In the genomic region with DNA sequence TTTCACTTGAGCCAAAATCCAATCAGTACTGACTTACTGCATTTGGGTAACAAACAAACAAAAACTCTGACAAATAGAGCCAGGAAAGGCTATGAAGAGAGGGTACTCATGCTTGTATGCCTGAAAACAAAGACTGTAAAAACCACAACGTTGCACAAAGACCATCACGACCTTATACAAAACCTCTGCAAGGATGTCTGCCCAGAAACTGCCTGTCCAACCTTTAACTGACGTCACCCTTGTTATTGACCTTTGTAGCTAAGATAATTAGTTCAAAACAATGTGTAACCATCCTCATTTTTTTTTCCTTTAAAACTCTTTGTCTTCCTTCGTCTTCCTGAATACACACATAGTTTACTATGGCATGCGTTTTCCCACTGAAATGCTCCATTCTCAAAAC, we compare ENCODE assay signal across 9 cellular contexts. TPM values are rescaled to one million over a fixed set of nuclear protein-coding genes. Genes with fewer than 3 reads are reported as not detected.
DNase-seq lines count a peak whose midpoint lies in the region; ATAC-seq, FAIRE-seq and TF ChIP-seq lines count a peak whose summit lies in the region.
"Had no signal": no experiment of that assay in that cellular context is flagged by ENCODE, and none has a peak within 500 bp of the region (broad histone marks: within the 10 kb centered on the region; RNA-seq: fewer than 3 reads in every experiment).

No MANE protein-coding gene starts in this region.

- H4K20me1 ChIP-seq in keratinocyte (ENCODE audit: control insufficient read depth, extremely low read depth, insufficient read depth, low read length), result peaks cover 20% of the 10 kb centered on the region

- H3K9me3 ChIP-seq in keratinocyte (ENCODE audit: control insufficient read depth, low read depth, low read length) (no peaks in the 10 kb centered on the region), subcutaneous abdominal adipose tissue (ENCODE audit: control insufficient read depth in 5 of 5, low read length in 5 of 5) (no peaks in the 10 kb centered on the region)
- H3K9me3 ChIP-seq: mucosa of descending colon had no signal

- H3K9ac ChIP-seq in keratinocyte (ENCODE audit: control insufficient read depth, extremely low read depth, insufficient read depth, low read length) (no peak overlapping the region), subcutaneous abdominal adipose tissue (ENCODE audit: low read length in 5 of 5) (no peak overlapping the region)

- H3K4me1 ChIP-seq in keratinocyte (ENCODE audit: control insufficient read depth, extremely low read depth, insufficient read depth, low read length) (peaks cover 11% of the 10 kb centered on the region), subcutaneous abdominal adipose tissue (ENCODE audit: control insufficient read depth in 5 of 5, insufficient read depth in 5 of 5, low read length in 5 of 5) (peaks cover 4 to 37% (median 30%) of the 10 kb centered on the region in 5 donors)

- no peaks in the 10 kb centered on the region for H3K9me1 ChIP-seq in keratinocyte (ENCODE audit: control insufficient read depth, extremely low read depth, insufficient read depth, low read length)

- ATAC-seq in activated T-cell treated with anti-CD3 and anti-CD28 coated beads, Interleukin-2, amount 50 U/mL, for 4 hours, result no peak
- no peak for ATAC-seq in activated CD8-positive, alpha-beta T cell treated with anti-CD3 and anti-CD28 coated beads, Interleukin-2, amount 10 ng/mL, durations not matched to agents 7 days and 5 days
- ATAC-seq in HG02642 (IDR thresholded peaks at IDR 0.05; ENCODE audit: poor library complexity, unreplicated experiment), result no peak

- no peaks in the 10 kb centered on the region for H3K9me3 Mint-ChIP-seq in activated T-cell treated with anti-CD3 and anti-CD28 coated beads, Interleukin-2, amount 50 U/mL, for 4 hours
- H3K9me3 Mint-ChIP-seq in activated CD8-positive, alpha-beta T cell treated with anti-CD3 and anti-CD28 coated beads, Interleukin-2, amount 10 ng/mL, durations not matched to agents 7 days and 5 days (ENCODE audit: insufficient read depth), result no peaks in the 10 kb centered on the region

- H3K27ac ChIP-seq in keratinocyte (ENCODE audit: control insufficient read depth, insufficient read depth, low read length), result no peak overlapping the region
- H3K27ac ChIP-seq in subcutaneous abdominal adipose tissue (ENCODE audit: low read depth, low read length), result peak overlapping the region; percentile 98

- POLR2A ChIA-PET in activated CD8-positive, alpha-beta T cell treated with anti-CD3 and anti-CD28 coated beads, Interleukin-2, amount 10 ng/mL, durations not matched to agents 7 days and 5 days (lab: Charles Lee), result interaction anchor here (1.0 kb wide), 1 partner anchor 18 kb away, joined by 7 read pairs; a partner anchor contains a TSS

- peaks cover 23% of the 10 kb centered on the region for H3K4me1 Mint-ChIP-seq in activated T-cell treated with anti-CD3 and anti-CD28 coated beads, Interleukin-2, amount 50 U/mL, for 4 hours (ENCODE audit: low read depth)
- H3K4me1 Mint-ChIP-seq in activated CD8-positive, alpha-beta T cell treated with anti-CD3 and anti-CD28 coated beads, Interleukin-2, amount 10 ng/mL, durations not matched to agents 7 days and 5 days (ENCODE audit: low read depth), result peaks cover 23% of the 10 kb centered on the region

- H2AFZ ChIP-seq in keratinocyte (ENCODE audit: control insufficient read depth, low read length), result peak overlapping the region; percentile 92

- H3K36me3 ChIP-seq in keratinocyte (ENCODE audit: control insufficient read depth in 2 of 2, extremely low read depth in 1 of 2, insufficient read depth in 2 of 2, low read length in 2 of 2) (no peaks in the 10 kb centered on the region), subcutaneous abdominal adipose tissue (ENCODE audit: control insufficient read depth in 5 of 5, insufficient read depth in 5 of 5, low read length in 5 of 5) (peaks cover 0 to under 1% (median 0%) of the 10 kb centered on the region in 5 donors)

- H3K4me3 ChIP-seq in keratinocyte (ENCODE audit: control insufficient read depth in 2 of 3, extremely low read depth in 1 of 3, insufficient read depth in 2 of 3, low read depth in 1 of 3, low read length in 3 of 3), result no peak overlapping the region
- peak overlapping the region in 3 of 5 donors; percentile 62 to 84 (median 78) for H3K4me3 ChIP-seq in subcutaneous abdominal adipose tissue (ENCODE audit: low read depth in 1 of 5, low read length in 5 of 5)

- no peak for TF ChIP-seq CTCF in keratinocyte (optimal IDR thresholded peaks at IDR 0.05 in 1 of 3, IDR thresholded peaks at IDR 0.05 in 1 of 3, conservative IDR thresholded peaks at IDR 0.05 in 1 of 3; ENCODE audit: extremely low read depth in 1 of 3, insufficient read depth in 2 of 3, low read length in 3 of 3)

- no peak for FAIRE-seq in keratinocyte (lab: Jason Lieb, UNC)

- H3K27me3 ChIP-seq in keratinocyte (ENCODE audit: control insufficient read depth, extremely low read depth, insufficient read depth, low read length), result no peaks in the 10 kb centered on the region
- H3K27me3 ChIP-seq in subcutaneous abdominal adipose tissue (ENCODE audit: control insufficient read depth in 5 of 5, insufficient read depth in 4 of 5, low read length in 5 of 5), result no peaks in the 10 kb centered on the region

- peaks cover 41% of the 10 kb centered on the region for H3K79me2 ChIP-seq in keratinocyte (ENCODE audit: control insufficient read depth, insufficient read depth, low read length)

- H3K27me3 Mint-ChIP-seq in activated T-cell treated with anti-CD3 and anti-CD28 coated beads, Interleukin-2, amount 50 U/mL, for 4 hours (ENCODE audit: low read depth), result no peaks in the 10 kb centered on the region
- H3K27me3 Mint-ChIP-seq in activated CD8-positive, alpha-beta T cell treated with anti-CD3 and anti-CD28 coated beads, Interleukin-2, amount 10 ng/mL, durations not matched to agents 7 days and 5 days (ENCODE audit: low read depth), result no peaks in the 10 kb centered on the region

- peak overlapping the region; percentile 99 for H3K4me3 Mint-ChIP-seq in activated T-cell treated with anti-CD3 and anti-CD28 coated beads, Interleukin-2, amount 50 U/mL, for 4 hours
- peak overlapping the region; percentile 38 for H3K4me3 Mint-ChIP-seq in activated CD8-positive, alpha-beta T cell treated with anti-CD3 and anti-CD28 coated beads, Interleukin-2, amount 10 ng/mL, durations not matched to agents 7 days and 5 days

- H3K36me3 Mint-ChIP-seq in activated T-cell treated with anti-CD3 and anti-CD28 coated beads, Interleukin-2, amount 50 U/mL, for 4 hours (ENCODE audit: insufficient read depth), result peaks cover 18% of the 10 kb centered on the region
- peaks cover 32% of the 10 kb centered on the region for H3K36me3 Mint-ChIP-seq in activated CD8-positive, alpha-beta T cell treated with anti-CD3 and anti-CD28 coated beads, Interleukin-2, amount 10 ng/mL, durations not matched to agents 7 days and 5 days (ENCODE audit: low read depth)

- peak overlapping the region; percentile 96 for H3K27ac Mint-ChIP-seq in activated CD8-positive, alpha-beta T cell treated with anti-CD3 and anti-CD28 coated beads, Interleukin-2, amount 10 ng/mL, durations not matched to agents 7 days and 5 days

- no peak for DNase-seq in activated T-cell treated with anti-CD3 and anti-CD28 coated beads, Interleukin-2, amount 50 U/mL, for 4 hours
- DNase-seq in activated T-cell treated with anti-CD3 and anti-CD28 coated beads for 4 hours, result no peak
- no peak for DNase-seq in activated CD8-positive, alpha-beta T cell treated with anti-CD3 and anti-CD28 coated beads, Interleukin-2, amount 10 ng/mL, durations not matched to agents 7 days and 5 days
- no peak for DNase-seq in keratinocyte (ENCODE audit: low read depth, low spot score)
- no peak for DNase-seq in hippocampal formation (lab: John Stamatoyannopoulos, UW)
- DNase-seq in NCI-H128 (lab: John Stamatoyannopoulos, UW; ENCODE audit: unreplicated experiment), result no peak
- DNase-seq: mucosa of descending colon had no signal

- dilution Hi-C loops in keratinocyte (cut with MboI; ENCODE audit: extremely low pct_ligation_motif_present, low sequenced_read_pairs), result no loop called here

- no peak overlapping the region for H3K4me2 ChIP-seq in keratinocyte (ENCODE audit: control insufficient read depth, extremely low read depth, insufficient read depth, low read depth, low read length)

- CTCF ChIA-PET in activated CD8-positive, alpha-beta T cell treated with anti-CD3 and anti-CD28 coated beads, Interleukin-2, amount 10 ng/mL, durations not matched to agents 7 days and 5 days (lab: Charles Lee), result interaction anchor here (1.0 kb wide), 1 partner anchor 32 kb away, joined by 3 read pairs; no protein-coding TSS in a partner anchor

RNA-seq across cellular contexts. Expression of a gene that starts 0.8 kb away (rescaled TPM):
- total RNA-seq in activated T-cell treated with anti-CD3 and anti-CD28 coated beads, Interleukin-2, amount 50 U/mL, for 4 hours, result 10 to 100 TPM; 28.9 to 31.9 (median 31.1) TPM
- 10 to 100 TPM; 51.4 to 54.8 TPM for total RNA-seq in activated CD8-positive, alpha-beta T cell treated with anti-CD3 and anti-CD28 coated beads, Interleukin-2, amount 10 ng/mL, durations not matched to agents 7 days and 5 days
- polyA plus RNA-seq in keratinocyte, result 9.1 to 23.8 TPM (median 20.1 TPM) in 3 replicates
- polyA plus RNA-seq in keratinocyte (2011; ENCODE audit: low read depth), result 30.4 TPM
- 2.5 and 4.2 TPM in 2 replicates for polyA plus RNA-seq in keratinocyte (2011; cell fraction: cytosol; rRNA removed)
- 58.7 and 79.8 TPM in 2 replicates for polyA plus RNA-seq in keratinocyte (2011; cell fraction: nucleus; rRNA removed)
- polyA plus RNA-seq in keratinocyte (2012; ENCODE audit: low replicate concordance), result 9.6 and 20.4 TPM in 2 replicates
- polyA minus RNA-seq in keratinocyte, result 2.6 to 18.8 TPM (median 7.4 TPM) in 3 replicates
- polyA minus RNA-seq in keratinocyte (2011; cell fraction: cytosol; rRNA and poly(A)+ RNA removed), result 7.3 TPM
- 14.8 and 21.6 TPM in 2 replicates for polyA minus RNA-seq in keratinocyte (2011; cell fraction: nucleus; rRNA and poly(A)+ RNA removed)

RNA-seq across cellular contexts. Expression of a gene that starts 18.0 kb away (rescaled TPM):
- total RNA-seq in activated T-cell treated with anti-CD3 and anti-CD28 coated beads, Interleukin-2, amount 50 U/mL, for 4 hours, result 10 to 100 TPM; 80.7 to 86.5 (median 81.1) TPM
- 10 to 100 TPM; 33.7 to 39.8 TPM for total RNA-seq in activated CD8-positive, alpha-beta T cell treated with anti-CD3 and anti-CD28 coated beads, Interleukin-2, amount 10 ng/mL, durations not matched to agents 7 days and 5 days
- 32.9 to 70.2 TPM (median 45.3 TPM) in 3 replicates for polyA plus RNA-seq in keratinocyte
- 6.0 TPM for polyA plus RNA-seq in keratinocyte (2011; ENCODE audit: low read depth)
- polyA plus RNA-seq in keratinocyte (2011; cell fraction: cytosol; rRNA removed), result 32.3 and 73.5 TPM in 2 replicates
- polyA plus RNA-seq in keratinocyte (2011; cell fraction: nucleus; rRNA removed), result 15.7 and 24.8 TPM in 2 replicates
- polyA plus RNA-seq in keratinocyte (2012; ENCODE audit: low replicate concordance), result 33.0 and 46.1 TPM in 2 replicates
- 4.1 to 24.3 TPM (median 15.4 TPM) in 3 replicates for polyA minus RNA-seq in keratinocyte
- 10.2 TPM for polyA minus RNA-seq in keratinocyte (2011; cell fraction: cytosol; rRNA and poly(A)+ RNA removed)
- 1.9 and 3.3 TPM in 2 replicates for polyA minus RNA-seq in keratinocyte (2011; cell fraction: nucleus; rRNA and poly(A)+ RNA removed)

RNA-seq across cellular contexts. Expression of a gene that starts 20.2 kb away (rescaled TPM):
- total RNA-seq in activated T-cell treated with anti-CD3 and anti-CD28 coated beads, Interleukin-2, amount 50 U/mL, for 4 hours, result not detected
- under 1 TPM; 0.23 to 0.63 TPM for total RNA-seq in activated CD8-positive, alpha-beta T cell treated with anti-CD3 and anti-CD28 coated beads, Interleukin-2, amount 10 ng/mL, durations not matched to agents 7 days and 5 days
- 0.09 to 0.54 TPM (median 0.31 TPM) in 3 replicates for polyA plus RNA-seq in keratinocyte
- 0.81 TPM for polyA plus RNA-seq in keratinocyte (2011; ENCODE audit: low read depth)
- 0.13 and 0.22 TPM in 2 replicates for polyA plus RNA-seq in keratinocyte (2011; cell fraction: cytosol; rRNA removed)
- polyA plus RNA-seq in keratinocyte (2011; cell fraction: nucleus; rRNA removed), result 0.23 and 0.37 TPM in 2 replicates
- 0.23 and 0.36 TPM in 2 replicates for polyA plus RNA-seq in keratinocyte (2012; ENCODE audit: low replicate concordance)
- 0.30 to 0.32 TPM in 2 of 3 replicates, not detected in the other for polyA minus RNA-seq in keratinocyte
- polyA minus RNA-seq in keratinocyte (2011; cell fraction: cytosol; rRNA and poly(A)+ RNA removed), result not detected
- 1.2 TPM in 1 of 2 replicates, not detected in the other for polyA minus RNA-seq in keratinocyte (2011; cell fraction: nucleus; rRNA and poly(A)+ RNA removed)

RNA-seq across cellular contexts. Expression of a gene that starts 37.4 kb away (rescaled TPM):
- 10 to 100 TPM; 51.8 to 58.8 (median 56.1) TPM for total RNA-seq in activated T-cell treated with anti-CD3 and anti-CD28 coated beads, Interleukin-2, amount 50 U/mL, for 4 hours
- 10 to 100 TPM; 51.4 to 57.8 TPM for total RNA-seq in activated CD8-positive, alpha-beta T cell treated with anti-CD3 and anti-CD28 coated beads, Interleukin-2, amount 10 ng/mL, durations not matched to agents 7 days and 5 days
- polyA plus RNA-seq in keratinocyte, result 52.6 to 105 TPM (median 65.6 TPM) in 3 replicates
- polyA plus RNA-seq in keratinocyte (2011; ENCODE audit: low read depth), result 16.8 TPM
- 67.2 and 133 TPM in 2 replicates for polyA plus RNA-seq in keratinocyte (2011; cell fraction: cytosol; rRNA removed)
- 45.5 and 62.4 TPM in 2 replicates for polyA plus RNA-seq in keratinocyte (2011; cell fraction: nucleus; rRNA removed)
- polyA plus RNA-seq in keratinocyte (2012; ENCODE audit: low replicate concordance), result 50.2 and 63.8 TPM in 2 replicates
- polyA minus RNA-seq in keratinocyte, result 1.9 to 25.6 TPM (median 14.6 TPM) in 3 replicates
- 11.7 TPM for polyA minus RNA-seq in keratinocyte (2011; cell fraction: cytosol; rRNA and poly(A)+ RNA removed)
- polyA minus RNA-seq in keratinocyte (2011; cell fraction: nucleus; rRNA and poly(A)+ RNA removed), result 4.5 and 9.4 TPM in 2 replicates

RNA-seq across cellular contexts. Expression of a gene that starts 38.6 kb away (rescaled TPM):
- 1 to 10 TPM in 1 of 3 donors, under 1 TPM in 2; 0.54 to 1.3 (median 0.58) TPM for total RNA-seq in activated T-cell treated with anti-CD3 and anti-CD28 coated beads, Interleukin-2, amount 50 U/mL, for 4 hours
- total RNA-seq in activated CD8-positive, alpha-beta T cell treated with anti-CD3 and anti-CD28 coated beads, Interleukin-2, amount 10 ng/mL, durations not matched to agents 7 days and 5 days, result 1 to 10 TPM; 1.3 to 1.6 TPM
- polyA plus RNA-seq in keratinocyte, result 0.19 to 0.55 TPM (median 0.37 TPM) in 3 replicates
- 3.7 TPM for polyA plus RNA-seq in keratinocyte (2011; ENCODE audit: low read depth)
- 0.23 and 0.43 TPM in 2 replicates for polyA plus RNA-seq in keratinocyte (2011; cell fraction: cytosol; rRNA removed)
- polyA plus RNA-seq in keratinocyte (2011; cell fraction: nucleus; rRNA removed), result 0.62 and 0.72 TPM in 2 replicates
- 0.45 and 0.87 TPM in 2 replicates for polyA plus RNA-seq in keratinocyte (2012; ENCODE audit: low replicate concordance)
- polyA minus RNA-seq in keratinocyte, result 1.2 to 1.5 TPM in 2 of 3 replicates, not detected in the other
- not detected for polyA minus RNA-seq in keratinocyte (2011; cell fraction: cytosol; rRNA and poly(A)+ RNA removed)
- 1.1 and 1.9 TPM in 2 replicates for polyA minus RNA-seq in keratinocyte (2011; cell fraction: nucleus; rRNA and poly(A)+ RNA removed)

Comparison
In these comparisons a context has a peak if more than half of its experiments do, and no peak if none do; other contexts are left out.
1. H3K4me3 ChIP-seq: peak in subcutaneous abdominal adipose tissue (3 of 5); none in keratinocyte (0 of 3).